ENCODE assay signal across 22 cellular contexts in genomic region chr9:95237336-95237735, GRCh38.
"Had no signal": no experiment of that assay in that cellular context is flagged by ENCODE, and none has a peak within 500 bp of the region (broad histone marks: within the 10 kb centered on the region; RNA-seq: fewer than 3 reads in every experiment).

No MANE protein-coding gene starts in this region.

- H3K9me3 Mint-ChIP-seq: dendritic cell treated with granulocyte-macrophage colony-stimulating factor and Interleukin-4, amounts not matched to agents 40 ng/mL and 50 ng/mL, for 4 days; effector memory CD8-positive, alpha-beta T cell; endodermal cell had no signal

- H3K27ac Mint-ChIP-seq: dendritic cell treated with granulocyte-macrophage colony-stimulating factor and Interleukin-4, amounts not matched to agents 40 ng/mL and 50 ng/mL, for 4 days; effector memory CD8-positive, alpha-beta T cell; endodermal cell had no signal

- H3K4me1 Mint-ChIP-seq: endodermal cell had no signal

- H3K27me3 Mint-ChIP-seq: dendritic cell treated with granulocyte-macrophage colony-stimulating factor and Interleukin-4, amounts not matched to agents 40 ng/mL and 50 ng/mL, for 4 days; effector memory CD8-positive, alpha-beta T cell had no signal

- DNase-seq: colonic mucosa; cortex of kidney; dermis blood vessel endothelial cell; dorsolateral prefrontal cortex; effector CD4-positive, alpha-beta T cell; effector CD8-positive, alpha-beta T cell; effector memory CD4-positive, alpha-beta T cell; effector memory CD8-positive, alpha-beta T cell; endodermal cell; erythroblast; esophagus squamous epithelium; foreskin fibroblast; foreskin keratinocyte; foreskin melanocyte; gastrocnemius medialis; glutamatergic neuron; head of caudate nucleus; heart left ventricle; heart right ventricle had no signal

- ATAC-seq: effector memory CD8-positive, alpha-beta T cell; esophagus mucosa; foreskin keratinocyte; gastrocnemius medialis; gastroesophageal sphincter; heart left ventricle; heart right ventricle had no signal

- H3K4me3 Mint-ChIP-seq: dendritic cell treated with granulocyte-macrophage colony-stimulating factor and Interleukin-4, amounts not matched to agents 40 ng/mL and 50 ng/mL, for 4 days; effector memory CD8-positive, alpha-beta T cell; endodermal cell had no signal
